23 cellular contexts compared by ENCODE assay signal in genomic region chr22:41344189-41344788, GRCh38. TPM values are rescaled to one million over a fixed set of nuclear protein-coding genes. Genes with fewer than 3 reads are reported as not detected.
A peak's percentile ranks its signal among the peaks of the same experiment; 100 is the strongest.
DNase-seq lines count a peak whose midpoint lies in the region; ATAC-seq and TF ChIP-seq lines count a peak whose summit lies in the region.
"Had no signal": no experiment of that assay in that cellular context is flagged by ENCODE, and none has a peak within 500 bp of the region (broad histone marks: within the 10 kb centered on the region; RNA-seq: fewer than 3 reads in every experiment).

No MANE protein-coding gene starts in this region.

- no peak overlapping the region for H3K56ac ChIP-seq in H9 (ENCODE audit: insufficient read length, low read depth, low read length)

- H2BK12ac ChIP-seq in H9 (ENCODE audit: insufficient read length, low read depth, low read length) (no peak overlapping the region), neuronal stem cell (ENCODE audit: low read length) (no peak overlapping the region)

- ATAC-seq in left colon (peak; percentile 41), GM21528 (IDR thresholded peaks at IDR 0.05; ENCODE audit: low FRiP score, unreplicated experiment) (no peak)
- ATAC-seq: A549, GM12878, Panc1 had no signal

- H4K20me1 ChIP-seq in H9 (ENCODE audit: control insufficient read depth, insufficient read depth, insufficient read length): no peaks in the 10 kb centered on the region

- H3K4me3 Mint-ChIP-seq in H9: no peak overlapping the region; a peak in 1 of 5 replicates
- H3K4me3 Mint-ChIP-seq: CD4-positive, alpha-beta T cell had no signal

- H3K9me3 ChIP-seq in A673 (ENCODE audit: low read depth, low read length, poor library complexity, severe bottlenecking): no peaks in the 10 kb centered on the region
- H3K9me3 ChIP-seq in H9 (ENCODE audit: control insufficient read depth, low read depth, low read length): no peaks in the 10 kb centered on the region
- H3K9me3 ChIP-seq in neuronal stem cell (replicated peaks in 1 of 2; ENCODE audit: control insufficient read depth in 2 of 2, insufficient read depth in 1 of 2, low read depth in 1 of 2, low read length in 2 of 2): no peaks in the 10 kb centered on the region
- no peaks in the 10 kb centered on the region for H3K9me3 ChIP-seq in breast epithelium
- H3K9me3 ChIP-seq: A549, Caco-2, SJCRH30 had no signal

- CTCF ChIA-PET in A673 (lab: Charles Lee): no interaction called here

- H2AK5ac ChIP-seq in H9 (ENCODE audit: insufficient read length, low read length) (no peak overlapping the region), neuronal stem cell (ENCODE audit: low read depth, low read length) (no peak overlapping the region)

- POLR2A ChIA-PET in A673 (lab: Charles Lee; ENCODE audit: low non-redundant PET): interaction anchor here (0.6 kb wide), 2 partner anchors 38 to 109 kb away, joined by 3 to 6 read pairs; no protein-coding TSS in a partner anchor

- H4K91ac ChIP-seq in H9 (ENCODE audit: insufficient read length, low read depth, low read length) (no peak overlapping the region), neuronal stem cell (ENCODE audit: low read depth, low read length, poor library complexity) (no peak overlapping the region)

- H3K23ac ChIP-seq in H9 (ENCODE audit: insufficient read length, low read depth, low read length) (no peak overlapping the region), neuronal stem cell (ENCODE audit: low read depth, low read length, poor library complexity) (peak overlapping the region; percentile 68)

- no CpG with 5 or more reads among the region's 11 CpGs for WGBS in H9 (ENCODE audit: extremely low coverage, insufficient read length, low lambda C conversion rate)
- no CpG with 5 or more reads among the region's 11 CpGs for WGBS in neuronal stem cell (ENCODE audit: extremely low coverage in 2 of 2, insufficient read length in 2 of 2, insufficient replicate concordance in 1 of 2), 2 donors

- H3K36me3 Mint-ChIP-seq in H9 (ENCODE audit: insufficient read depth in 1 of 3, low read depth in 3 of 3): peaks cover 9 to 70% (median 63%) of the 10 kb centered on the region in 3 experiments; a peak in 6 of 7 replicates

- H2BK20ac ChIP-seq in H9 (ENCODE audit: low read depth, low read length, poor library complexity, severe bottlenecking): no peak overlapping the region

- H3K23me2 ChIP-seq in H9 (ENCODE audit: insufficient read length, low read depth, low read length, poor library complexity, severe bottlenecking): no peaks in the 10 kb centered on the region

- H3K4ac ChIP-seq in H9 (ENCODE audit: low read depth, low read length) (no peak overlapping the region), neuronal stem cell (ENCODE audit: low read length) (no peak overlapping the region)

- H3T11ph ChIP-seq in H9 (ENCODE audit: low read length): no peak overlapping the region

- no peak overlapping the region for H3K4me2 ChIP-seq in H9 (ENCODE audit: insufficient read depth, insufficient read length, low read length)
- no peak overlapping the region for H3K4me2 ChIP-seq in neuronal stem cell (ENCODE audit: insufficient read depth, low read length, poor library complexity, severe bottlenecking)
- H3K4me2 ChIP-seq: A549 had no signal

- BruUV-seq in A673 (replicated peaks; lab: Mats Ljungman, UMichigan): no TSS peak

- intact Hi-C loops in A673 (cut with micrococcal nuclease; ENCODE audit: unreplicated experiment) (no loop called here), left colon (cut with DNase I, micrococcal nuclease) (no loop called here), breast epithelium (cut with DNase I; ENCODE audit: low total_unique reads) (no loop called here)

- H2BK120ac ChIP-seq in H9 (ENCODE audit: low read depth, low read length, poor library complexity, severe bottlenecking): no peak overlapping the region
- no peak overlapping the region for H2BK120ac ChIP-seq in neuronal stem cell (ENCODE audit: low read depth, low read length)

- H3K79me2 ChIP-seq in H9 (ENCODE audit: insufficient read depth, low read length): no peaks in the 10 kb centered on the region

- no peak for DNase-seq in A673 (ENCODE audit: low spot score)
- DNase-seq in H9: no peak
- DNase-seq in left colon: no peak
- DNase-seq in neuronal stem cell (ENCODE audit: low spot score): no peak
- DNase-seq in breast epithelium (ENCODE audit: low spot score in 2 of 2): no peak
- no peak for DNase-seq in NOMO-1 (lab: John Stamatoyannopoulos, UW; ENCODE audit: unreplicated experiment in 2 of 2)
- DNase-seq: Caco-2; CD4-positive, alpha-beta T cell; DMS 273 treated with DMSO at 0.1 percent for 48 hours; DMS79 treated with DMSO at 0.1 percent for 48 hours; GM23248; HCEC 1CT; KBM-7; MM.1S; NCI-H1048; NCI-H1436; NCI-H1930; SJCRH30 had no signal

- TF ChIP-seq CTCF in A673 (conservative IDR thresholded peaks at IDR 0.05; ENCODE audit: low read depth, low read length): no peak
- TF ChIP-seq CTCF in H9 (conservative IDR thresholded peaks at IDR 0.05): no peak
- no peak for TF ChIP-seq CTCF in breast epithelium (IDR thresholded peaks at IDR 0.05)

- H3K36me3 ChIP-seq in A673 (ENCODE audit: insufficient read depth, low read length, poor library complexity, severe bottlenecking): peaks cover 47% of the 10 kb centered on the region
- H3K36me3 ChIP-seq in neuronal stem cell (replicated peaks in 1 of 2; ENCODE audit: control insufficient read depth in 2 of 2, insufficient read depth in 2 of 2, low read length in 2 of 2): peaks cover 55 to 90% of the 10 kb centered on the region in 2 donors
- peaks cover 3% of the 10 kb centered on the region for H3K36me3 ChIP-seq in breast epithelium

- no peaks in the 10 kb centered on the region for H3K79me1 ChIP-seq in H9 (ENCODE audit: insufficient read depth, low read depth, low read length, poor library complexity, severe bottlenecking)
- peaks cover 3% of the 10 kb centered on the region for H3K79me1 ChIP-seq in neuronal stem cell (ENCODE audit: low read depth, low read length)

- no peak overlapping the region for H2BK15ac ChIP-seq in H9 (ENCODE audit: low read depth, low read length)
- no peak overlapping the region for H2BK15ac ChIP-seq in neuronal stem cell (ENCODE audit: low read length)

- no peak overlapping the region for H4K5ac ChIP-seq in H9 (ENCODE audit: insufficient read length, low read depth, low read length)

- H4K8ac ChIP-seq in H9 (replicated peaks; ENCODE audit: insufficient read length, low read depth, low read length) (no peak overlapping the region), neuronal stem cell (ENCODE audit: low read depth, low read length) (no peak overlapping the region)

- H3K14ac ChIP-seq in H9 (ENCODE audit: insufficient read depth, low read length) (no peak overlapping the region; the same call in 1 of the 2 replicates), neuronal stem cell (ENCODE audit: low read length) (no peak overlapping the region)

- H3K27me3 Mint-ChIP-seq in H9 (ENCODE audit: low read depth): no peaks in the 10 kb centered on the region; the same call in 1 of the 2 replicates
- H3K27me3 Mint-ChIP-seq: CD4-positive, alpha-beta T cell had no signal

- H3K4me3 ChIP-seq in A673 (ENCODE audit: low read depth, low read length, poor library complexity, severe bottlenecking) (no peak overlapping the region), neuronal stem cell (ENCODE audit: low read length in 2 of 2) (no peak overlapping the region), breast epithelium (no peak overlapping the region)
- H3K4me3 ChIP-seq: A549, GM12878, GM23248, SJCRH30 had no signal

- no peaks in the 10 kb centered on the region for H3K4me1 Mint-ChIP-seq in H9

- H3K9ac ChIP-seq in H9 (ENCODE audit: extremely low read depth, insufficient read length, low read length) (no peak overlapping the region), neuronal stem cell (ENCODE audit: low read depth, low read length, poor library complexity) (no peak overlapping the region)
- H3K9ac ChIP-seq: GM23248 had no signal

- no peaks in the 10 kb centered on the region for H3K27me3 ChIP-seq in A673 (replicated peaks; ENCODE audit: insufficient read depth, low read depth, low read length, poor library complexity)
- no peaks in the 10 kb centered on the region for H3K27me3 ChIP-seq in H9 (ENCODE audit: insufficient read depth, low read length)
- H3K27me3 ChIP-seq in neuronal stem cell (ENCODE audit: control insufficient read depth in 3 of 3, insufficient read depth in 3 of 3, low read depth in 1 of 3, low read length in 3 of 3): no peaks in the 10 kb centered on the region
- H3K27me3 ChIP-seq in breast epithelium: no peaks in the 10 kb centered on the region
- H3K27me3 ChIP-seq: SJCRH30 had no signal

- peak overlapping the region; percentile 64 for H3K27ac ChIP-seq in A673 (ENCODE audit: low read depth, low read length, poor library complexity, severe bottlenecking)
- no peak overlapping the region for H3K27ac ChIP-seq in H9 (ENCODE audit: insufficient read length, low read depth, low read length)
- no peak overlapping the region for H3K27ac ChIP-seq in neuronal stem cell (replicated peaks; ENCODE audit: low read length)
- H3K27ac ChIP-seq in breast epithelium: no peak overlapping the region
- H3K27ac ChIP-seq: A549, GM23248, HL-60, SJCRH30 had no signal

- H3K9me3 Mint-ChIP-seq in H9: no peaks in the 10 kb centered on the region
- H3K9me3 Mint-ChIP-seq: CD4-positive, alpha-beta T cell had no signal

- H2AFZ ChIP-seq in H9 (ENCODE audit: low read length) (no peak overlapping the region), neuronal stem cell (ENCODE audit: low read length) (no peak overlapping the region)
- H2AFZ ChIP-seq: GM23248 had no signal

- H2BK5ac ChIP-seq in H9 (ENCODE audit: insufficient read length, low read length): no peak overlapping the region
- H2BK5ac ChIP-seq in neuronal stem cell (ENCODE audit: low read length): no peak overlapping the region

- H3K4me1 ChIP-seq in A673 (ENCODE audit: insufficient read depth, low read length, poor library complexity, severe bottlenecking): no peaks in the 10 kb centered on the region
- H3K4me1 ChIP-seq in H9 (ENCODE audit: insufficient read depth, low read length): no peaks in the 10 kb centered on the region
- H3K4me1 ChIP-seq in neuronal stem cell (ENCODE audit: control insufficient read depth in 2 of 2, insufficient read depth in 1 of 2, low read depth in 1 of 2, low read length in 2 of 2): no peaks in the 10 kb centered on the region
- H3K4me1 ChIP-seq in breast epithelium: no peaks in the 10 kb centered on the region
- H3K4me1 ChIP-seq: A549, SJCRH30 had no signal

- peak overlapping the region; percentile 44 to 90 (median 65); a peak in 4 of 7 replicates for H3K27ac Mint-ChIP-seq in H9
- H3K27ac Mint-ChIP-seq: CD4-positive, alpha-beta T cell had no signal

- H3K18ac ChIP-seq in H9 (ENCODE audit: insufficient read length, low read depth, low read length): no peak overlapping the region
- H3K18ac ChIP-seq in neuronal stem cell (ENCODE audit: low read length): no peak overlapping the region

- TF ChIP-seq POLR2A in breast epithelium (IDR thresholded peaks at IDR 0.05): no peak

RNA-seq across cellular contexts. Expression of gene TEF, which starts 37.5 kb away (rescaled TPM):
- total RNA-seq in A673 (2021): 3.9 and 8.0 TPM in 2 replicates
- 17.7 and 17.9 TPM in 2 replicates for total RNA-seq in H9 (2021)
- total RNA-seq in left colon: 10 to 100 TPM; 19.6 to 30.9 TPM
- 15.1 TPM for polyA plus RNA-seq in neuronal stem cell (2013, experiment 1 of 2)
- 15.8 TPM for polyA plus RNA-seq in neuronal stem cell (2013, experiment 2 of 2)
- total RNA-seq in breast epithelium: 10 to 100 TPM in 2 of 3 donors, 1 to 10 TPM in 1; 8.8 to 26.6 (median 15.7) TPM

RNA-seq across cellular contexts. Expression of gene ZC3H7B, which starts 43.0 kb away (rescaled TPM):
- total RNA-seq in A673 (2021): 83.9 and 90.4 TPM in 2 replicates
- total RNA-seq in H9 (2021): 67.0 and 69.3 TPM in 2 replicates
- total RNA-seq in left colon: 10 to 100 TPM; 35.3 to 38.8 TPM
- 38.6 TPM for polyA plus RNA-seq in neuronal stem cell (2013, experiment 1 of 2)
- polyA plus RNA-seq in neuronal stem cell (2013, experiment 2 of 2): 38.4 TPM
- 10 to 100 TPM; 24.0 to 33.1 (median 32.2) TPM for total RNA-seq in breast epithelium

RNA-seq across cellular contexts. Expression of gene RANGAP1, which starts 58.3 kb away (rescaled TPM):
- total RNA-seq in A673 (2021) (159 and 177 TPM in 2 replicates), H9 (2021) (130 and 139 TPM in 2 replicates), left colon (10 to 100 TPM; 28.4 to 35.1 TPM), breast epithelium (10 to 100 TPM; 29.8 to 54.1 (median 51.2) TPM)
- polyA plus RNA-seq in neuronal stem cell (2013, experiment 1 of 2): 63.0 TPM
- 61.9 TPM for polyA plus RNA-seq in neuronal stem cell (2013, experiment 2 of 2)
